ENCODE assay signal across 8 cellular contexts in the genomic region with DNA sequence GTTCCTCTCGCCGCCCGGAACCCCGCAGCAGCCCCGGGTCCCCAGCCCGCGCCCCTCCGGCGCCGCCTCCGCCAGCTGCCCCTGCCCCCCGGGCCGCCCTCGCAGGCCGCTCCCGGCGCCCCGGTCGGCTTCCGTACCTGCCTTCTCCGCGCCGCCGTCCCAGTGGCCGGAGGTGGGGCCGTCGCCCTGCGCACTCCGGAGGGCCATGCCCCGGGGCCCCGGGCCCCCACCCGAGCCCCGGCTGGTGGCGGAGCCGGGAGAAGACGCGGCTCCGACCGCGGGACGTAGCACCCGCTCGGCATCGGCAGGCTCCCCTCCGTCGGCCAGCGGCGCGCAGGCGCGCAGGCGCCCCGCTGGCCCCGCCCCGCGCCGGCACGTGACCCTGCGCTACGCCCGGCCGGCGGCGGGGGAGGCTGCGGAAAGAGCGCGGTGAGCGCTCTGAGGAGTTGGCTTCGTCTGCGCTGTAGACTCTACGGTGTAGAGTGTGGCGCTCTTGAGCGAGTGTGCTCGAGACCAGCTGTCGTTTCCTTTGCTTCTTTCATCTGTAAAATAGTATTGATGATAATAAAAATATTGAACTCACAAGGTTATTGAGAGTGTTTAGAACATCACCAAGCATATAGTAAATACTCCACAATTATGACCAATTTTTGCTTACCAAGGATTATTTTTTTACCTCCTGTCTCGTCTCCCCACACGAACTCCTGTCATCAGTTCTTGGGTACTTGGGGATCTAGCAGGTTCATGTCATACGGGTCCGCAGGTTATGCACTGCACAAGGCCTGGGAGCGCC. TPM values are rescaled to one million over a fixed set of nuclear protein-coding genes. Genes with fewer than 3 reads are reported as not detected.
DNase-seq lines count a peak whose midpoint lies in the region; ATAC-seq, FAIRE-seq and TF ChIP-seq lines count a peak whose summit lies in the region.

A gene with protein sequence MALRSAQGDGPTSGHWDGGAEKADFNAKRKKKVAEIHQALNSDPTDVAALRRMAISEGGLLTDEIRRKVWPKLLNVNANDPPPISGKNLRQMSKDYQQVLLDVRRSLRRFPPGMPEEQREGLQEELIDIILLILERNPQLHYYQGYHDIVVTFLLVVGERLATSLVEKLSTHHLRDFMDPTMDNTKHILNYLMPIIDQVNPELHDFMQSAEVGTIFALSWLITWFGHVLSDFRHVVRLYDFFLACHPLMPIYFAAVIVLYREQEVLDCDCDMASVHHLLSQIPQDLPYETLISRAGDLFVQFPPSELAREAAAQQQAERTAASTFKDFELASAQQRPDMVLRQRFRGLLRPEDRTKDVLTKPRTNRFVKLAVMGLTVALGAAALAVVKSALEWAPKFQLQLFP (minus strand): TSS at position 335 of the 793 bp plus-strand sequence. CDS start 128 bp downstream, at position 207.

- FAIRE-seq in RCC 7860 (lab: Jason Lieb, UNC): no peak

- peak within 1 kb of the TSS; percentile 78 for H2AFZ ChIP-seq in GM23338

- H3K27ac Mint-ChIP-seq in GM23338 (no peak within 1 kb of the TSS), naive B cell (peak within 1 kb of the TSS; percentile 78 to 98 (median 93))
- peak within 1 kb of the TSS; percentile 98 for H3K27ac Mint-ChIP-seq in activated T-cell treated with anti-CD3 and anti-CD28 coated beads, Interleukin-2, amount 50 U/mL, for 72 hours
- peak within 1 kb of the TSS; percentile 80 for H3K27ac Mint-ChIP-seq in stimulated activated memory B cell treated with anti-CD40 and anti-IgM and Interleukin-4, amounts not matched to agents 10 μg/mL and 1 μg/mL and 100 μg/mL, for 72 hours

- peaks cover 34% of the 10 kb centered on the region for H3K27me3 ChIP-seq in GM23338 (ENCODE audit: insufficient read depth)

- peak; percentile 94 for ATAC-seq in GM23338
- peak; percentile 98 for ATAC-seq in activated T-cell treated with anti-CD3 and anti-CD28 coated beads, Interleukin-2, amount 50 U/mL, for 72 hours (replicated peaks in 1 of 2)
- ATAC-seq in naive B cell (ENCODE audit: low read depth in 2 of 2): peak; percentile 94 to 95
- ATAC-seq in stimulated activated memory B cell treated with anti-CD40 and anti-IgM and Interleukin-4, amounts not matched to agents 10 μg/mL and 1 μg/mL and 100 μg/mL, for 72 hours: peak; percentile 99

- H3K9me3 Mint-ChIP-seq in GM23338 (peaks cover 10% of the 10 kb centered on the region), naive B cell (peaks cover 0 to 3% (median 0%) of the 10 kb centered on the region in 7 donors)
- H3K9me3 Mint-ChIP-seq in activated T-cell treated with anti-CD3 and anti-CD28 coated beads, Interleukin-2, amount 50 U/mL, for 72 hours: peaks cover 2% of the 10 kb centered on the region in 2 donors
- no peaks in the 10 kb centered on the region for H3K9me3 Mint-ChIP-seq in stimulated activated memory B cell treated with anti-CD40 and anti-IgM and Interleukin-4, amounts not matched to agents 10 μg/mL and 1 μg/mL and 100 μg/mL, for 72 hours

- peaks cover 33% of the 10 kb centered on the region for H4K20me1 ChIP-seq in GM23338 (replicated peaks; ENCODE audit: insufficient read depth)

- H3F3A ChIP-seq in GM23338 (replicated peaks; ENCODE audit: low read depth): 0 out of 2 replicates have a peak, but pooled peaks cover 5% of the 10 kb centered on the region

- DNase-seq in EH (ENCODE audit: low read depth) (peak; percentile 88), GM23338 (ENCODE audit: low spot score) (peak; percentile 92), Kasumi-1 (lab: John Stamatoyannopoulos, UW) (peak; percentile 83 to 85), RCC 7860 (ENCODE audit: low spot score) (peak; percentile 58), fibroblast of gingiva (ENCODE audit: low read depth) (peak; percentile 79), naive B cell (peak; percentile 87)
- DNase-seq in activated T-cell treated with anti-CD3 and anti-CD28 coated beads, Interleukin-2, amount 50 U/mL, for 72 hours: peak; percentile 89 to 90

- H3K27me3 Mint-ChIP-seq in GM23338 (ENCODE audit: insufficient read depth, low read depth, poor library complexity): peaks cover 22% of the 10 kb centered on the region
- H3K27me3 Mint-ChIP-seq in activated T-cell treated with anti-CD3 and anti-CD28 coated beads, Interleukin-2, amount 50 U/mL, for 72 hours (ENCODE audit: low read depth): no peaks in the 10 kb centered on the region
- peaks cover 0 to 6% (median 4%) of the 10 kb centered on the region in 3 donors for H3K27me3 Mint-ChIP-seq in naive B cell
- H3K27me3 Mint-ChIP-seq in stimulated activated memory B cell treated with anti-CD40 and anti-IgM and Interleukin-4, amounts not matched to agents 10 μg/mL and 1 μg/mL and 100 μg/mL, for 72 hours: no peaks in the 10 kb centered on the region

- no peak within 1 kb of the TSS for H3K27ac ChIP-seq in GM23338 (ENCODE audit: low read depth)

- H3K4me3 Mint-ChIP-seq in GM23338 (peak within 1 kb of the TSS; percentile 93), naive B cell (peak within 1 kb of the TSS; percentile 89 to 99 (median 97))
- peak within 1 kb of the TSS; percentile 95 to 96 for H3K4me3 Mint-ChIP-seq in activated T-cell treated with anti-CD3 and anti-CD28 coated beads, Interleukin-2, amount 50 U/mL, for 72 hours
- H3K4me3 Mint-ChIP-seq in stimulated activated memory B cell treated with anti-CD40 and anti-IgM and Interleukin-4, amounts not matched to agents 10 μg/mL and 1 μg/mL and 100 μg/mL, for 72 hours: peak within 1 kb of the TSS; percentile 88

- H3K4me1 Mint-ChIP-seq in GM23338: peaks cover 20% of the 10 kb centered on the region
- peaks cover 49% of the 10 kb centered on the region for H3K4me1 Mint-ChIP-seq in activated T-cell treated with anti-CD3 and anti-CD28 coated beads, Interleukin-2, amount 50 U/mL, for 72 hours (ENCODE audit: low read depth)
- peaks cover 21 to 34% (median 28%) of the 10 kb centered on the region in 3 donors for H3K4me1 Mint-ChIP-seq in naive B cell
- H3K4me1 Mint-ChIP-seq in stimulated activated memory B cell treated with anti-CD40 and anti-IgM and Interleukin-4, amounts not matched to agents 10 μg/mL and 1 μg/mL and 100 μg/mL, for 72 hours: peaks cover 46% of the 10 kb centered on the region

- peaks cover 2% of the 10 kb centered on the region for H3K36me3 Mint-ChIP-seq in GM23338 (ENCODE audit: low read depth)
- H3K36me3 Mint-ChIP-seq in activated T-cell treated with anti-CD3 and anti-CD28 coated beads, Interleukin-2, amount 50 U/mL, for 72 hours (ENCODE audit: insufficient read depth in 2 of 2): peaks cover 4 to 7% of the 10 kb centered on the region in 2 donors
- no peaks in the 10 kb centered on the region for H3K36me3 Mint-ChIP-seq in naive B cell
- H3K36me3 Mint-ChIP-seq in stimulated activated memory B cell treated with anti-CD40 and anti-IgM and Interleukin-4, amounts not matched to agents 10 μg/mL and 1 μg/mL and 100 μg/mL, for 72 hours: peaks cover 3% of the 10 kb centered on the region

- H3K9me2 ChIP-seq in GM23338 (ENCODE audit: insufficient read depth): no peaks in the 10 kb centered on the region

- peaks cover 42% of the 10 kb centered on the region for H3K79me2 ChIP-seq in GM23338 (replicated peaks; ENCODE audit: insufficient read depth)

- H3K4me1 ChIP-seq in GM23338 (ENCODE audit: insufficient read depth): 0 out of 2 replicates have a peak, but pooled peaks cover 4% of the 10 kb centered on the region

- H3K4me2 ChIP-seq in GM23338: peak within 1 kb of the TSS; percentile 96

- H3K4me3 ChIP-seq in GM23338: peak within 1 kb of the TSS; percentile 89

- 0 out of 2 replicates have a peak, but pooled peaks cover 3% of the 10 kb centered on the region for H3K36me3 ChIP-seq in GM23338 (ENCODE audit: insufficient read depth)

- TF ChIP-seq CTCF in GM23338 (conservative IDR thresholded peaks at IDR 0.05; ENCODE audit: low read depth in 2 of 2): peak; percentile 19 to 39; a peak in 3 of 4 replicates

TF ChIP-seq in GM23338, 12 proteins besides CTCF, POLR2A, EP300 and RAD21 (continues in another document):
- TF ChIP-seq JUNB (IDR thresholded peaks at IDR 0.05; ENCODE audit: unreplicated experiment) (no peak), STAT1 (IDR thresholded peaks at IDR 0.05; ENCODE audit: unreplicated experiment) (no peak), NANOG (IDR thresholded peaks at IDR 0.05; ENCODE audit: borderline replicate concordance) (no peak), ZNF331 (CRISPR knock-in tag; IDR thresholded peaks at IDR 0.05; ENCODE audit: low read depth) (no peak)
- TF ChIP-seq, protein P1, sequence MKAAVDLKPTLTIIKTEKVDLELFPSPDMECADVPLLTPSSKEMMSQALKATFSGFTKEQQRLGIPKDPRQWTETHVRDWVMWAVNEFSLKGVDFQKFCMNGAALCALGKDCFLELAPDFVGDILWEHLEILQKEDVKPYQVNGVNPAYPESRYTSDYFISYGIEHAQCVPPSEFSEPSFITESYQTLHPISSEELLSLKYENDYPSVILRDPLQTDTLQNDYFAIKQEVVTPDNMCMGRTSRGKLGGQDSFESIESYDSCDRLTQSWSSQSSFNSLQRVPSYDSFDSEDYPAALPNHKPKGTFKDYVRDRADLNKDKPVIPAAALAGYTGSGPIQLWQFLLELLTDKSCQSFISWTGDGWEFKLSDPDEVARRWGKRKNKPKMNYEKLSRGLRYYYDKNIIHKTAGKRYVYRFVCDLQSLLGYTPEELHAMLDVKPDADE (IDR thresholded peaks at IDR 0.05): no peak

RNA-seq across cellular contexts. Expression of the gene that starts here (rescaled TPM):
- 15.0 and 15.2 TPM in 2 replicates for total RNA-seq in GM23338 (2014; rRNA removed; shearing (Covaris generic))
- polyA plus RNA-seq in GM23338 (2016; fragmentation: Nextera tagmentation; extraction: Ambion mirVana): 4.8 and 5.0 TPM in 2 replicates
- 10 to 100 TPM; 26.7 to 28.2 TPM for total RNA-seq in activated T-cell treated with anti-CD3 and anti-CD28 coated beads, Interleukin-2, amount 50 U/mL, for 72 hours
- polyA plus RNA-seq in naive B cell (ENCODE audit: low read depth in 6 of 6): 10 to 100 TPM; 16.0 to 24.6 (median 18.6) TPM
